21 cellular contexts compared by ENCODE assay signal in the genomic region with DNA sequence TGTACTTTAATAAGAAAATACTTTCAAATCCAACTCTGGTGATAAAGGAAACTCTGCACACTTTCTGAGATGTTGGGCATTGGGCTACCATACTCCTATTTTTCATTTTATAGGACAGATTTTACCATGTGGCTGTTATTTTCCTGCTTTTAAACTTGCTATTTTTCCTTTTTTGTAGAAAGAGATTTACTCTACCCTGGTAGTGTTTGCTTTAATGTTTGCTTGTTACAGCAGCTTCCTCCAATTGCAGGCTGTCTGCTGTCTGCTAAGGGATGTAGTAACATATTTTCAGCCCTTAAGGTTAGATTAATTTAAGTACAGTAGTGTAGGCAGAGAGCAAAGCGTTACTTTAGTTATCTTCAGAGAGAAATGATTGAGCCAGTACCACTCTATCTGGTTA. TPM values are rescaled to one million over a fixed set of nuclear protein-coding genes. Genes with fewer than 3 reads are reported as not detected.
A peak's percentile ranks its signal among the peaks of the same experiment; 100 is the strongest.
DNase-seq lines count a peak whose midpoint lies in the region; ATAC-seq and TF ChIP-seq lines count a peak whose summit lies in the region.
"Had no signal": no experiment of that assay in that cellular context is flagged by ENCODE, and none has a peak within 500 bp of the region (broad histone marks: within the 10 kb centered on the region; RNA-seq: fewer than 3 reads in every experiment).

No MANE protein-coding gene starts in this region.

- no peak overlapping the region for H3K4me3 Mint-ChIP-seq in activated naive CD4-positive, alpha-beta T cell treated with anti-CD3 and anti-CD28 coated beads for 36 hours
- no peak overlapping the region for H3K4me3 Mint-ChIP-seq in CD4-positive, CD25-positive, alpha-beta regulatory T cell
- no peak overlapping the region for H3K4me3 Mint-ChIP-seq in activated T-helper 1 cell treated with anti-CD3 and anti-CD28 coated beads, Interleukin-12 subunit alpha, Interleukin-12 subunit beta, Interleukin-2, Interleukin-4 antibody, amounts not matched to agents 30 ng/mL and 10 ng/mL and 1 ng/mL, durations not matched to agents 14 hours and 24 hours and 36 hours
- H3K4me3 Mint-ChIP-seq in progenitor cell of endocrine pancreas (ENCODE audit: low read depth) = no peak overlapping the region
- H3K4me3 Mint-ChIP-seq: CD4-positive, alpha-beta T cell; GM23338; H9 had no signal

- peaks cover 62% of the 10 kb centered on the region for H3K36me3 ChIP-seq in CD4-positive, CD25-positive, alpha-beta regulatory T cell (ENCODE audit: control insufficient read depth, insufficient read depth, low read length)

- H3K27ac ChIP-seq in CD4-positive, CD25-positive, alpha-beta regulatory T cell (ENCODE audit: insufficient read depth, low read length, poor library complexity, severe bottlenecking) = no peak overlapping the region
- H3K27ac ChIP-seq: BLaER1 had no signal

- no peak overlapping the region for H3K4me3 ChIP-seq in CD4-positive, CD25-positive, alpha-beta regulatory T cell (ENCODE audit: low read depth, low read length)
- H3K4me3 ChIP-seq: BLaER1, GM23338 had no signal

- H3K27me3 ChIP-seq in CD4-positive, CD25-positive, alpha-beta regulatory T cell (ENCODE audit: control insufficient read depth, insufficient read depth, low read length) = no peaks in the 10 kb centered on the region
- H3K27me3 ChIP-seq: BLaER1 had no signal

- no peak for DNase-seq in activated naive CD4-positive, alpha-beta T cell treated with anti-CD3 and anti-CD28 coated beads for 36 hours
- DNase-seq in activated naive CD4-positive, alpha-beta T cell (lab: John Stamatoyannopoulos, UW) = no peak
- DNase-seq in CD4-positive, CD25-positive, alpha-beta regulatory T cell = no peak
- no peak for DNase-seq in activated T-helper 1 cell treated with anti-CD3 and anti-CD28 coated beads, Interleukin-12 subunit alpha, Interleukin-12 subunit beta, Interleukin-2, Interleukin-4 antibody, amounts not matched to agents 30 ng/mL and 10 ng/mL and 1 ng/mL, durations not matched to agents 14 hours and 24 hours and 36 hours (ENCODE audit: low spot score)
- no peak for DNase-seq in progenitor cell of endocrine pancreas (ENCODE audit: low spot score, unreplicated experiment)
- DNase-seq in HK-2 (ENCODE audit: unreplicated experiment) = no peak
- DNase-seq in anterior cingulate cortex (lab: John Stamatoyannopoulos, UW) = no peak
- DNase-seq: Caco-2; CD4-positive, alpha-beta T cell; H9; KBM-7; NCI-H1105 treated with DMSO at 0.1 percent for 48 hours; NCI-H146; NCI-H1930; NCI-H2107; NCI-H446; NCI-H524 treated with DMSO at 0.1 percent for 48 hours; NCI-H774; PC-3 had no signal

- no peaks in the 10 kb centered on the region for H3K27me3 Mint-ChIP-seq in activated naive CD4-positive, alpha-beta T cell treated with anti-CD3 and anti-CD28 coated beads for 36 hours (ENCODE audit: low read depth)
- no peaks in the 10 kb centered on the region for H3K27me3 Mint-ChIP-seq in CD4-positive, CD25-positive, alpha-beta regulatory T cell
- no peaks in the 10 kb centered on the region for H3K27me3 Mint-ChIP-seq in activated T-helper 1 cell treated with anti-CD3 and anti-CD28 coated beads, Interleukin-12 subunit alpha, Interleukin-12 subunit beta, Interleukin-2, Interleukin-4 antibody, amounts not matched to agents 30 ng/mL and 10 ng/mL and 1 ng/mL, durations not matched to agents 14 hours and 24 hours and 36 hours (ENCODE audit: insufficient read depth)
- H3K27me3 Mint-ChIP-seq in progenitor cell of endocrine pancreas = no peaks in the 10 kb centered on the region
- H3K27me3 Mint-ChIP-seq: CD4-positive, alpha-beta T cell had no signal

- CTCF ChIA-PET in activated naive CD4-positive, alpha-beta T cell treated with anti-CD3 and anti-CD28 coated beads for 36 hours (lab: Charles Lee) = no interaction called here

- H3K9me3 Mint-ChIP-seq in activated naive CD4-positive, alpha-beta T cell treated with anti-CD3 and anti-CD28 coated beads for 36 hours = no peaks in the 10 kb centered on the region
- H3K9me3 Mint-ChIP-seq in CD4-positive, CD25-positive, alpha-beta regulatory T cell = no peaks in the 10 kb centered on the region
- H3K9me3 Mint-ChIP-seq in activated T-helper 1 cell treated with anti-CD3 and anti-CD28 coated beads, Interleukin-12 subunit alpha, Interleukin-12 subunit beta, Interleukin-2, Interleukin-4 antibody, amounts not matched to agents 30 ng/mL and 10 ng/mL and 1 ng/mL, durations not matched to agents 14 hours and 24 hours and 36 hours = no peaks in the 10 kb centered on the region
- no peaks in the 10 kb centered on the region for H3K9me3 Mint-ChIP-seq in progenitor cell of endocrine pancreas (ENCODE audit: low read depth)
- H3K9me3 Mint-ChIP-seq: CD4-positive, alpha-beta T cell; GM23338; H9 had no signal

- peaks cover 20% of the 10 kb centered on the region for H3K4me1 Mint-ChIP-seq in activated naive CD4-positive, alpha-beta T cell treated with anti-CD3 and anti-CD28 coated beads for 36 hours (ENCODE audit: low read depth)
- H3K4me1 Mint-ChIP-seq in CD4-positive, CD25-positive, alpha-beta regulatory T cell = peaks cover 19 to 38% (median 25%) of the 10 kb centered on the region in 4 donors
- peaks cover 23% of the 10 kb centered on the region for H3K4me1 Mint-ChIP-seq in activated T-helper 1 cell treated with anti-CD3 and anti-CD28 coated beads, Interleukin-12 subunit alpha, Interleukin-12 subunit beta, Interleukin-2, Interleukin-4 antibody, amounts not matched to agents 30 ng/mL and 10 ng/mL and 1 ng/mL, durations not matched to agents 14 hours and 24 hours and 36 hours (ENCODE audit: low read depth)
- no peaks in the 10 kb centered on the region for H3K4me1 Mint-ChIP-seq in progenitor cell of endocrine pancreas (ENCODE audit: low read depth)
- H3K4me1 Mint-ChIP-seq: GM23338, H9 had no signal

- TF ChIP-seq CTCF in progenitor cell of endocrine pancreas (IDR thresholded peaks at IDR 0.05; ENCODE audit: unreplicated experiment) = no peak

- ATAC-seq in CD4-positive, CD25-positive, alpha-beta regulatory T cell (ENCODE audit: low read depth in 2 of 2) = no peak
- ATAC-seq: GM23338, PC-3 had no signal

- intact Hi-C loops in activated naive CD4-positive, alpha-beta T cell treated with anti-CD3 and anti-CD28 coated beads for 36 hours (cut with micrococcal nuclease) = no loop called here
- intact Hi-C loops in activated T-helper 1 cell treated with anti-CD3 and anti-CD28 coated beads, Interleukin-12 subunit alpha, Interleukin-12 subunit beta, Interleukin-2, Interleukin-4 antibody, amounts not matched to agents 30 ng/mL and 10 ng/mL and 1 ng/mL, durations not matched to agents 14 hours and 24 hours and 36 hours (cut with micrococcal nuclease) = no loop called here

- H3K36me3 Mint-ChIP-seq in activated naive CD4-positive, alpha-beta T cell treated with anti-CD3 and anti-CD28 coated beads for 36 hours (ENCODE audit: low read depth) = peaks cover 35% of the 10 kb centered on the region
- H3K36me3 Mint-ChIP-seq in CD4-positive, CD25-positive, alpha-beta regulatory T cell = peaks cover 30% of the 10 kb centered on the region
- H3K36me3 Mint-ChIP-seq in activated T-helper 1 cell treated with anti-CD3 and anti-CD28 coated beads, Interleukin-12 subunit alpha, Interleukin-12 subunit beta, Interleukin-2, Interleukin-4 antibody, amounts not matched to agents 30 ng/mL and 10 ng/mL and 1 ng/mL, durations not matched to agents 14 hours and 24 hours and 36 hours (ENCODE audit: low read depth) = peaks cover 42% of the 10 kb centered on the region
- H3K36me3 Mint-ChIP-seq in progenitor cell of endocrine pancreas (ENCODE audit: insufficient read depth) = peaks cover 40% of the 10 kb centered on the region

- peaks cover 3% of the 10 kb centered on the region for H3K4me1 ChIP-seq in CD4-positive, CD25-positive, alpha-beta regulatory T cell (ENCODE audit: control insufficient read depth, insufficient read depth, low read length, poor library complexity, severe bottlenecking)
- H3K4me1 ChIP-seq: BLaER1, Caco-2 had no signal

- H3K9me3 ChIP-seq in CD4-positive, CD25-positive, alpha-beta regulatory T cell (ENCODE audit: control insufficient read depth in 2 of 2, low read length in 2 of 2) = no peaks in the 10 kb centered on the region
- H3K9me3 ChIP-seq: BLaER1, Caco-2 had no signal

- peak overlapping the region; percentile 59 for H3K27ac Mint-ChIP-seq in activated naive CD4-positive, alpha-beta T cell treated with anti-CD3 and anti-CD28 coated beads for 36 hours
- peak overlapping the region in 2 of 3 donors; percentile 10 to 42 for H3K27ac Mint-ChIP-seq in CD4-positive, CD25-positive, alpha-beta regulatory T cell
- H3K27ac Mint-ChIP-seq in activated T-helper 1 cell treated with anti-CD3 and anti-CD28 coated beads, Interleukin-12 subunit alpha, Interleukin-12 subunit beta, Interleukin-2, Interleukin-4 antibody, amounts not matched to agents 30 ng/mL and 10 ng/mL and 1 ng/mL, durations not matched to agents 14 hours and 24 hours and 36 hours = peak overlapping the region; percentile 63
- H3K27ac Mint-ChIP-seq in progenitor cell of endocrine pancreas = peak overlapping the region; percentile 59
- H3K27ac Mint-ChIP-seq: GM23338 had no signal

RNA-seq across cellular contexts. Expression of a gene that starts 38.6 kb away (rescaled TPM):
- 10 to 100 TPM; 81.5 to 82.4 TPM for total RNA-seq in activated naive CD4-positive, alpha-beta T cell treated with anti-CD3 and anti-CD28 coated beads for 36 hours
- 88.2 TPM for total RNA-seq in CD4-positive, CD25-positive, alpha-beta regulatory T cell
- 100 to 1,000 TPM; 189 to 253 (median 228) TPM for polyA plus RNA-seq in CD4-positive, CD25-positive, alpha-beta regulatory T cell
- 76.5 and 80.3 TPM in 2 replicates for total RNA-seq in activated T-helper 1 cell treated with anti-CD3 and anti-CD28 coated beads, Interleukin-12 subunit alpha, Interleukin-12 subunit beta, Interleukin-2, Interleukin-4 antibody, amounts not matched to agents 30 ng/mL and 10 ng/mL and 1 ng/mL, durations not matched to agents 14 hours and 24 hours and 36 hours
- 102 and 113 TPM in 2 replicates for total RNA-seq in progenitor cell of endocrine pancreas

RNA-seq across cellular contexts. Expression of a gene that starts 47.1 kb away (rescaled TPM):
- total RNA-seq in activated naive CD4-positive, alpha-beta T cell treated with anti-CD3 and anti-CD28 coated beads for 36 hours = under 1 TPM; 0.35 to 0.48 TPM
- 2.4 TPM for total RNA-seq in CD4-positive, CD25-positive, alpha-beta regulatory T cell
- polyA plus RNA-seq in CD4-positive, CD25-positive, alpha-beta regulatory T cell = under 1 TPM; 0.11 to 0.61 (median 0.50) TPM
- total RNA-seq in activated T-helper 1 cell treated with anti-CD3 and anti-CD28 coated beads, Interleukin-12 subunit alpha, Interleukin-12 subunit beta, Interleukin-2, Interleukin-4 antibody, amounts not matched to agents 30 ng/mL and 10 ng/mL and 1 ng/mL, durations not matched to agents 14 hours and 24 hours and 36 hours = 0.44 and 0.47 TPM in 2 replicates
- total RNA-seq in progenitor cell of endocrine pancreas = 3.6 and 3.9 TPM in 2 replicates
